8 cellular contexts compared by ENCODE assay signal in genomic region chr12:66169221-66170170, GRCh38. TPM values are rescaled to one million over a fixed set of nuclear protein-coding genes. Genes with fewer than 3 reads are reported as not detected.
DNase-seq lines count a peak whose midpoint lies in the region; ATAC-seq and TF ChIP-seq lines count a peak whose summit lies in the region.

Gene TMBIM4 (minus strand): TSS chr12:66169996. CDS start chr12:66169951, 45 bp downstream.

- H3K4me3 Mint-ChIP-seq in activated naive CD4-positive, alpha-beta T cell treated with anti-CD3 and anti-CD28 coated beads, Interleukin-2, amount 10 ng/mL, durations not matched to agents 7 days and 5 days, result peak within 1 kb of the TSS; percentile 84

- peaks cover 47% of the 10 kb centered on the region for H3K4me1 Mint-ChIP-seq in activated naive CD4-positive, alpha-beta T cell treated with anti-CD3 and anti-CD28 coated beads, Interleukin-2, amount 10 ng/mL, durations not matched to agents 7 days and 5 days

- no peaks in the 10 kb centered on the region for H3K27me3 Mint-ChIP-seq in activated naive CD4-positive, alpha-beta T cell treated with anti-CD3 and anti-CD28 coated beads, Interleukin-2, amount 10 ng/mL, durations not matched to agents 7 days and 5 days

- ATAC-seq in HG02571 (IDR thresholded peaks at IDR 0.05; ENCODE audit: unreplicated experiment), result peak; percentile 86

- H3K27ac ChIP-seq in SK-N-MC, result peak within 1 kb of the TSS; percentile 97
- peak within 1 kb of the TSS; percentile 92 for H3K27ac ChIP-seq in temporal lobe (ENCODE audit: low read depth, low read length)

- peaks cover 12% of the 10 kb centered on the region; the same call in 1 of the 2 replicates for H3K9me3 ChIP-seq in SK-N-MC (ENCODE audit: low read depth, low read length)

- H3K27ac Mint-ChIP-seq in activated naive CD4-positive, alpha-beta T cell treated with anti-CD3 and anti-CD28 coated beads, Interleukin-2, amount 10 ng/mL, durations not matched to agents 7 days and 5 days, result peak within 1 kb of the TSS; percentile 98

- peaks cover 12% of the 10 kb centered on the region for H3K9me3 Mint-ChIP-seq in activated naive CD4-positive, alpha-beta T cell treated with anti-CD3 and anti-CD28 coated beads, Interleukin-2, amount 10 ng/mL, durations not matched to agents 7 days and 5 days

- H3K36me3 Mint-ChIP-seq in activated naive CD4-positive, alpha-beta T cell treated with anti-CD3 and anti-CD28 coated beads, Interleukin-2, amount 10 ng/mL, durations not matched to agents 7 days and 5 days, result peaks cover 41% of the 10 kb centered on the region

- TF ChIP-seq CTCF in GM10248 (IDR thresholded peaks at IDR 0.05; ENCODE audit: control extremely low read depth, extremely low read depth, low read depth, missing control alignments), result peak; percentile 41
- TF ChIP-seq CTCF in NB4 (IDR thresholded peaks at IDR 0.05; ENCODE audit: low read depth, low read length), result peak; percentile 34

- peaks cover 32% of the 10 kb centered on the region for H3K36me3 ChIP-seq in SK-N-MC (ENCODE audit: insufficient read depth, low read length)

- DNase-seq in GM10248 (ENCODE audit: extremely low spot score), result peak; percentile 86
- peak; percentile 99 for DNase-seq in NB4 (ENCODE audit: low read depth)
- DNase-seq in SK-N-MC (ENCODE audit: low read depth, low spot score), result peak; percentile 86
- peak; percentile 90 for DNase-seq in activated naive CD4-positive, alpha-beta T cell treated with anti-CD3 and anti-CD28 coated beads, Interleukin-2, amount 10 ng/mL, durations not matched to agents 7 days and 5 days
- peak; percentile 88 for DNase-seq in globus pallidus (ENCODE audit: low spot score)
- peak; percentile 90 for DNase-seq in occipital lobe (lab: John Stamatoyannopoulos, UW)

- CTCF ChIA-PET in GM10248 (lab: Yijun Ruan, JAX), result interaction anchor here (0.7 to 2.6 kb wide), 14 partner anchors 10 to 526 kb away, joined by 3 to 27 read pairs (median 4); no protein-coding TSS in a partner anchor
- CTCF ChIA-PET in activated naive CD4-positive, alpha-beta T cell treated with anti-CD3 and anti-CD28 coated beads, Interleukin-2, amount 10 ng/mL, durations not matched to agents 7 days and 5 days (lab: Charles Lee), result interaction anchor here (0.5 to 2.4 kb wide), 9 partner anchors 10 to 172 kb away, joined by 3 to 12 read pairs (median 4); no protein-coding TSS in a partner anchor

- H3K4me3 ChIP-seq in NB4 (ENCODE audit: low read depth, low read length) (peak within 1 kb of the TSS; percentile 86), SK-N-MC (peak within 1 kb of the TSS; percentile 98)

- POLR2A ChIA-PET in GM10248 (lab: Yijun Ruan, JAX), result interaction anchor here (0.6 to 1.0 kb wide), 5 partner anchors 11 to 1709 kb away, joined by 3 to 15 read pairs (median 3); partner anchors contain the start of gene LLPH

- peak; percentile 82 for TF ChIP-seq POLR2A in NB4 (IDR thresholded peaks at IDR 0.05; ENCODE audit: extremely low read depth, insufficient read length)

- H3K9ac ChIP-seq in SK-N-MC (ENCODE audit: insufficient read length), result peak within 1 kb of the TSS; percentile 87

RNA-seq across cellular contexts. Expression of gene TMBIM4, which starts in this region (rescaled TPM):
- total RNA-seq in occipital lobe, result 51.3 TPM
- total RNA-seq in temporal lobe, result 27.3 TPM

Comparison
In these comparisons a context has a peak if more than half of its experiments do, and no peak if none do; other contexts are left out.
1. Peak in every context shown above with its lines: DNase-seq, ATAC-seq, H3K4me3 ChIP-seq and H3K27ac ChIP-seq.